ENCODE assay signal across 9 cellular contexts in the genomic region with DNA sequence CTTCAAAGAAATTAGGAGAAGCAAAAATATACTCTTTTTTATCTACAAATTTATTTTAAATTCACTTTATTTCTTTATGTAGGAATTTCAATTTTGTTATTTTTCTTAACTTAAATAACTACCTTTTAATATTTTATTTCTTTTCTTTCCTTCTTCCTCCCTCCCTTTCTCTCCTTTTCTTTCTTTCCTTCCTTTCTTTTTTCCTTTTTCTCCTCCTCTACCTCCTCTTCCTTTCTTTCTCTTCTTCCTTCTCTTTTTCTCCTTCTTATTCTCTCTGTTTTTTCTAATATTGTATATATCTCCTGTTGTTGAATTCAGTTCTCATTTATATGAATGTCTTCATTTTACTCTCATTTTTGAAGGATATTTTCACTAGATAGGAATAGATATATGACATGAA.
"Had no signal": no experiment of that assay in that cellular context is flagged by ENCODE, and none has a peak within 500 bp of the region (broad histone marks: within the 10 kb centered on the region; RNA-seq: fewer than 3 reads in every experiment).

No MANE protein-coding gene starts in this region.

- H3K36me3 Mint-ChIP-seq: IgD-negative memory B cell had no signal

- H3K27me3 Mint-ChIP-seq: IgD-negative memory B cell had no signal

- H3K4me3 ChIP-seq: GM23338 had no signal

- FAIRE-seq: H1, H54 had no signal

- ATAC-seq: GM23338 had no signal

- H3K27ac Mint-ChIP-seq: GM23338, H9, HFFc6, IgD-negative memory B cell had no signal

- H3K4me1 Mint-ChIP-seq: GM23338, H9, IgD-negative memory B cell had no signal

- H3K4me2 ChIP-seq: GM23338 had no signal

- H3K4me3 Mint-ChIP-seq: GM23338, H9, HFFc6 had no signal

- DNase-seq: H9, HCEC 1CT, HFFc6, KBM-7 had no signal

- H3K27ac ChIP-seq: HL-60 had no signal

- H2AFZ ChIP-seq: GM23338 had no signal

- H3K9me3 Mint-ChIP-seq: GM23338, HFFc6 had no signal
